ENCODE assay signal across 1 cellular context in the genomic region with DNA sequence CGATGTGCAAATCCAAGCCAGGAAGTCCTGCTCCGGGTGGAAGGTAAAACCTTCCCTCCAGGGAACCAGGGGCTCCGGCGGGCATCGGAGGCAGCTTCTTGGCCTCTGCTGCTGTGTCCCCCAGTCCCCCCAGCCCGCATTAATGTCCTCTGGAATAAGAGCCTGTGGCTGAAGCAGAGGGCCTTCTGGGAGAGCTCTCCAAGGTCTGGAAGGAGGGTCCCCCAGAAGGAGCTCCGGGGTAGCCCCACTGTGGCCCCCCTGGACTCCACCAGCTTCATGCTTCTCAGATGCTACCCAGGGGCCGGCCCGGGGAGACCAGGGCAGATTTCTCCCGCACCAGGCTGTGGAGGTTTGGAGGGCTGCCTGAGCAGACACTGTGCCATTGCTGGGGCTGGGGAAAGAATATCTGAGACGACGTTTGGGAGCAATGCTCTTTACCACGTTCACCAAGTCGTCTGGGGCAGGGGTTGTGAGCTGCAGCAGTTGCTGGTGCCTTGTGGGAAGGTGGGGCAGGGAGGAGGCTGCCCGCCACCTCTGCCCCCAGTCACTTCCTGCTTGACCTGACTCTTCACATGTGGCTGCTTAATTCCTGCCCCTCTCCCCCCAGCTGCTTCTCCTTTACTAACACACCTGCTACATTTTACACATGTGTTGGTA.
TF ChIP-seq lines count a peak whose summit lies in the region.

No MANE protein-coding gene starts in this region.

TF ChIP-seq in HEK293, 187 proteins besides CTCF, POLR2A, EP300 and RAD21 (continued from another document):
- peak; percentile 61; the same call in 1 of the 2 replicates for TF ChIP-seq REST (tag by site-specific recombination; IDR thresholded peaks at IDR 0.05)
